14 cellular contexts compared by ENCODE assay signal in genomic region chr18:50282521-50283335, GRCh38. TPM values are rescaled to one million over a fixed set of nuclear protein-coding genes. Genes with fewer than 3 reads are reported as not detected.
DNase-seq lines count a peak whose midpoint lies in the region; ATAC-seq and TF ChIP-seq lines count a peak whose summit lies in the region.
"Had no signal": no experiment of that assay in that cellular context is flagged by ENCODE, and none has a peak within 500 bp of the region (broad histone marks: within the 10 kb centered on the region; RNA-seq: fewer than 3 reads in every experiment).

No MANE protein-coding gene starts in this region.

- CTCF ChIA-PET in GM10248 (lab: Yijun Ruan, JAX) = interaction anchor here (3.3 to 4.5 kb wide), 2 partner anchors 14 to 74 kb away, joined by 27 to 49 read pairs; no protein-coding TSS in a partner anchor

- no peak for TF ChIP-seq POLR2A in stomach (IDR thresholded peaks at IDR 0.05)

- DNase-seq in left cardiac atrium = peak; percentile 42
- no peak for DNase-seq in left ventricle myocardium superior
- DNase-seq in right cardiac atrium = peak in 2 of 3 donors; percentile 71 to 74
- no peak for DNase-seq in stomach
- no peak for DNase-seq in A172 (ENCODE audit: low spot score)
- DNase-seq in GM10248 (ENCODE audit: extremely low spot score) = no peak
- no peak for DNase-seq in stimulated activated CD8-positive, alpha-beta memory T cell treated with anti-CD3 and anti-CD28 coated beads, Interleukin-4, amount 100 ng/mL, for 48 hours
- DNase-seq: activated CD8-positive, alpha-beta memory T cell treated with anti-CD3 and anti-CD28 coated beads for 24 hours; cerebellar nuclear complex; DMS 273 treated with DMSO at 0.1 percent for 48 hours; hippocampal formation; NCI-H187 treated with DMSO at 0.1 percent for 48 hours had no signal

- TF ChIP-seq CTCF in VCaP (conservative IDR thresholded peaks at IDR 0.05) = no peak
- no peak for TF ChIP-seq CTCF in stomach (IDR thresholded peaks at IDR 0.05)
- TF ChIP-seq CTCF in GM10248 (IDR thresholded peaks at IDR 0.05; ENCODE audit: control extremely low read depth, extremely low read depth, low read depth, missing control alignments) = no peak

- H3K4me1 ChIP-seq in right cardiac atrium (ENCODE audit: control insufficient read depth, insufficient read depth, low read length) (peaks cover 6% of the 10 kb centered on the region), stomach (peaks cover 24 to 60% (median 48%) of the 10 kb centered on the region in 4 donors)

- H3K4me3 ChIP-seq in right cardiac atrium (ENCODE audit: low read length) (no peak overlapping the region), stomach (peak overlapping the region in 1 of 4 donors; percentile 84)

- H3K27ac ChIP-seq in VCaP (peak overlapping the region; percentile 89), right cardiac atrium (ENCODE audit: low read length) (no peak overlapping the region), stomach (peak overlapping the region in 3 of 5 donors; percentile 95 to 96 (median 95))

- ATAC-seq in left cardiac atrium = no peak
- no peak for ATAC-seq in left ventricle myocardium superior
- no peak for ATAC-seq in right cardiac atrium

- intact Hi-C loops in left cardiac atrium (cut with DNase I) (no loop called here), left ventricle myocardium superior (cut with micrococcal nuclease) (no loop called here), right cardiac atrium (cut with DNase I) (no loop called here), stomach (cut with DNase I; ENCODE audit: low total_unique reads) (no loop called here)

- H3K27me3 ChIP-seq in right cardiac atrium (ENCODE audit: control insufficient read depth, insufficient read depth) = no peaks in the 10 kb centered on the region
- no peaks in the 10 kb centered on the region for H3K27me3 ChIP-seq in stomach
- H3K27me3 ChIP-seq: neutrophil had no signal

- POLR2A ChIA-PET in GM10248 (lab: Yijun Ruan, JAX) = no interaction called here

- no peak for TF ChIP-seq EP300 in stomach (IDR thresholded peaks at IDR 0.05)

- H3K36me3 ChIP-seq in stomach = peaks cover 31 to 61% (median 56%) of the 10 kb centered on the region in 4 donors

- H3K9me3 ChIP-seq in right cardiac atrium (ENCODE audit: control insufficient read depth, low read length) (no peaks in the 10 kb centered on the region), stomach (no peaks in the 10 kb centered on the region)
- H3K9me3 ChIP-seq: neutrophil had no signal

- 94% methylated on average over 42 of the region's 42 CpGs for WGBS in right cardiac atrium
- 86 to 93% (median 89%) methylated on average over 42 of the region's 42 CpGs for WGBS in stomach, 5 donors

RNA-seq across cellular contexts. Expression of gene MBD1, which starts 1.4 kb away (rescaled TPM):
- total RNA-seq in left cardiac atrium = 10 to 100 TPM; 47.5 to 60.7 TPM
- total RNA-seq in left ventricle myocardium superior = 58.5 TPM
- 10 to 100 TPM; 44.7 to 59.7 (median 55.9) TPM for total RNA-seq in right cardiac atrium
- 30.3 TPM for polyA plus RNA-seq in right cardiac atrium
- total RNA-seq in stomach = 100 to 1,000 TPM in 1 of 5 donors, 10 to 100 TPM in 4; 54.6 to 162 (median 74.7) TPM
- polyA plus RNA-seq in stomach = 10 to 100 TPM; 27.0 to 32.2 (median 30.0) TPM
- 18.1 and 19.9 TPM in 2 replicates for total RNA-seq in A172 (2014; rRNA removed; shearing (Covaris generic))

RNA-seq across cellular contexts. Expression of gene CXXC1, which starts 4.8 kb away (rescaled TPM):
- total RNA-seq in left cardiac atrium = 10 to 100 TPM; 33.6 to 37.1 TPM
- total RNA-seq in left ventricle myocardium superior = 38.2 TPM
- 10 to 100 TPM; 31.9 to 52.3 (median 42.1) TPM for total RNA-seq in right cardiac atrium
- polyA plus RNA-seq in right cardiac atrium = 34.2 TPM
- 100 to 1,000 TPM in 3 of 5 donors, 10 to 100 TPM in 2; 31.9 to 195 (median 112) TPM for total RNA-seq in stomach
- polyA plus RNA-seq in stomach = 10 to 100 TPM; 56.1 to 78.5 (median 64.4) TPM
- 11.4 and 19.4 TPM in 2 replicates for total RNA-seq in A172 (2014; rRNA removed; shearing (Covaris generic))

RNA-seq across cellular contexts. Expression of gene CFAP53, which starts 16.4 kb away (rescaled TPM):
- total RNA-seq in left cardiac atrium = under 1 TPM; 0.18 to 0.35 TPM
- total RNA-seq in left ventricle myocardium superior = not detected
- total RNA-seq in right cardiac atrium = under 1 TPM; 0.23 to 0.56 (median 0.29) TPM
- 0.34 TPM for polyA plus RNA-seq in right cardiac atrium
- total RNA-seq in stomach = 1 to 10 TPM in 1 of 5 donors, not detected in 4; 4.1 TPM
- under 1 TPM; 0.25 to 0.85 (median 0.61) TPM for polyA plus RNA-seq in stomach
- 0.24 and 0.86 TPM in 2 replicates for total RNA-seq in A172 (2014; rRNA removed; shearing (Covaris generic))

Comparison
In these comparisons a context has a peak if more than half of its experiments do, and no peak if none do; other contexts are left out.
1. DNase-seq: peak in left cardiac atrium (single experiment) and right cardiac atrium (2 of 3); none in left ventricle myocardium superior (single experiment), stomach (single experiment), A172 (single experiment), GM10248 (single experiment) and stimulated activated CD8-positive, alpha-beta memory T cell treated with anti-CD3 and anti-CD28 coated beads, Interleukin-4, amount 100 ng/mL, for 48 hours (single experiment).